Comparison of ENCODE assay signal across 14 cellular contexts in genomic region chr6:125679651-125680050, GRCh38.
A peak's percentile ranks its signal among the peaks of the same experiment; 100 is the strongest.
DNase-seq lines count a peak whose midpoint lies in the region; ATAC-seq and TF ChIP-seq lines count a peak whose summit lies in the region.
"Had no signal": no experiment of that assay in that cellular context is flagged by ENCODE, and none has a peak within 500 bp of the region (broad histone marks: within the 10 kb centered on the region; RNA-seq: fewer than 3 reads in every experiment).

No MANE protein-coding gene starts in this region.

- no peaks in the 10 kb centered on the region for H3F3A ChIP-seq in Loucy (ENCODE audit: low read depth)

- H3K27me3 ChIP-seq in DND-41 (ENCODE audit: insufficient read depth, low read length, poor library complexity) (no peaks in the 10 kb centered on the region), Loucy (ENCODE audit: insufficient read depth, low read length, poor library complexity, severe bottlenecking) (peaks cover 34% of the 10 kb centered on the region), thoracic aorta (replicated peaks; ENCODE audit: insufficient read depth) (no peaks in the 10 kb centered on the region)
- H3K27me3 ChIP-seq: BE2C had no signal

- DNase-seq in DND-41, result no peak
- peak; percentile 23 for DNase-seq in astrocyte of the hippocampus (ENCODE audit: low read depth, low spot score)
- DNase-seq in thoracic aorta (ENCODE audit: low spot score), result no peak
- no peak for DNase-seq in iPS-NIHi7 (ENCODE audit: extremely low spot score)
- no peak for DNase-seq in SW480 (ENCODE audit: low spot score)
- no peak for DNase-seq in left ventricle myocardium superior
- DNase-seq: BE2C; Caco-2; CD8-positive, alpha-beta memory T cell; GM23248; H9; IMR-90 had no signal

- ATAC-seq in DND-41 (ENCODE audit: insufficient read depth, low read depth) (peak; percentile 92), thoracic aorta (ENCODE audit: insufficient number of reproducible peaks, low FRiP score, low read depth) (no peak), left ventricle myocardium superior (no peak)
- ATAC-seq: A549 had no signal

- H3K4me1 ChIP-seq in DND-41 (ENCODE audit: insufficient read depth, low read length), result peaks cover 11% of the 10 kb centered on the region; the same call in 1 of the 2 replicates
- H3K4me1 ChIP-seq in Loucy (ENCODE audit: insufficient read depth, low read length, poor library complexity, severe bottlenecking), result peaks cover 18% of the 10 kb centered on the region
- H3K4me1 ChIP-seq in thoracic aorta (ENCODE audit: control insufficient read depth in 1 of 2, low read depth in 2 of 2), result peaks cover 0 to 39% of the 10 kb centered on the region in 2 donors
- H3K4me1 ChIP-seq: A549, BE2C, Caco-2 had no signal

- no peak for TF ChIP-seq CTCF in DND-41 (IDR thresholded peaks at IDR 0.05; ENCODE audit: borderline replicate concordance, extremely low read depth, low read length, poor library complexity, severe bottlenecking)
- TF ChIP-seq CTCF in Loucy (conservative IDR thresholded peaks at IDR 0.05; ENCODE audit: low read length), result no peak
- no peak for TF ChIP-seq CTCF in thoracic aorta (IDR thresholded peaks at IDR 0.05)

- no peaks in the 10 kb centered on the region for H3K9me3 ChIP-seq in DND-41 (ENCODE audit: insufficient read depth, low read length, severe bottlenecking)
- H3K9me3 ChIP-seq in Loucy (ENCODE audit: insufficient read depth, low read depth, low read length), result no peaks in the 10 kb centered on the region
- no peaks in the 10 kb centered on the region for H3K9me3 ChIP-seq in thoracic aorta
- H3K9me3 ChIP-seq: A549, BE2C, Caco-2 had no signal

- H3K36me3 ChIP-seq in DND-41 (ENCODE audit: insufficient read depth, low read length) (no peaks in the 10 kb centered on the region), Loucy (ENCODE audit: insufficient read depth, low read length) (no peaks in the 10 kb centered on the region), thoracic aorta (no peaks in the 10 kb centered on the region)
- H3K36me3 ChIP-seq: BE2C had no signal

- H3K4me2 ChIP-seq in DND-41 (ENCODE audit: insufficient read depth, low read length), result no peak overlapping the region
- H3K4me2 ChIP-seq in Loucy (ENCODE audit: low read depth, low read length, poor library complexity, severe bottlenecking), result peak overlapping the region; percentile 44
- H3K4me2 ChIP-seq: A549 had no signal

- no peaks in the 10 kb centered on the region for H3K79me2 ChIP-seq in DND-41 (ENCODE audit: insufficient read depth, low read length)
- H3K79me2 ChIP-seq in Loucy (ENCODE audit: insufficient read depth, low read length), result no peaks in the 10 kb centered on the region

- H3K27ac ChIP-seq in DND-41 (ENCODE audit: low read length), result no peak overlapping the region
- peak overlapping the region; percentile 8 to 15 for H3K27ac ChIP-seq in thoracic aorta
- H3K27ac ChIP-seq: A549, GM23248 had no signal

- H4K20me1 ChIP-seq in DND-41 (ENCODE audit: insufficient read depth, low read length) (no peaks in the 10 kb centered on the region), Loucy (ENCODE audit: insufficient read depth, low read length, poor library complexity, severe bottlenecking) (no peaks in the 10 kb centered on the region)

- H3K4me3 ChIP-seq in DND-41 (ENCODE audit: low read depth in 1 of 2, low read length in 2 of 2) (no peak overlapping the region), Loucy (ENCODE audit: low read length, poor library complexity, severe bottlenecking) (no peak overlapping the region), thoracic aorta (no peak overlapping the region)
- H3K4me3 ChIP-seq: A549, GM23248 had no signal

- intact Hi-C loops in left ventricle myocardium superior (cut with micrococcal nuclease), result no loop called here

- no peak overlapping the region for H3K9ac ChIP-seq in DND-41 (ENCODE audit: low read depth, low read length)
- H3K9ac ChIP-seq in Loucy (ENCODE audit: low read depth, low read length, poor library complexity, severe bottlenecking), result no peak overlapping the region
- H3K9ac ChIP-seq: GM23248 had no signal

- H3K9me2 ChIP-seq in Loucy (replicated peaks; ENCODE audit: low read depth, low read length), result no peaks in the 10 kb centered on the region

- H2AFZ ChIP-seq in DND-41 (ENCODE audit: low read depth, low read length) (no peak overlapping the region), Loucy (ENCODE audit: low read length) (no peak overlapping the region)
- H2AFZ ChIP-seq: GM23248 had no signal
